In the genomic region with DNA sequence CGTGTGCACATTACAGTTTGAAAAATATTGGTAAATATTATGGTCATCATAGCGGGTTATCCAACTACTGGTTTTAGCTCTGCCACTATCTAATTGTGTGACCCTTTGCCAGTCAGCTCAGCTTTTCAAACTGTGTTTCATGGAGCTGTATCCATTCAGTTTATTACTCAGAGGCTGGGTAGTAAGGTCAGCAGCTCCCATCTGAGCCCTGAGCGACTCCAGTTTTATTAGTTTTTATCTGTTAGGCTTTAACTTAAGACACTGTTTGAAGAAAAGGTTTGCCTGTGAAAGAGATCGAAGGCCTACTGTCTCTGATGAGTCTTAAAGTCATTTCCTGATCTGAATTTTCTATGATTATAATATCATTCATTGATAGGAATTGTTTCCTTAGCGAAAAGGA, we compare ENCODE assay signal across 35 cellular contexts.
"Had no signal": no experiment of that assay in that cellular context is flagged by ENCODE, and none has a peak within 500 bp of the region (broad histone marks: within the 10 kb centered on the region; RNA-seq: fewer than 3 reads in every experiment).

No MANE protein-coding gene starts in this region.

- DNase-seq: Karpas-422, Kasumi-1, KG1, MG63, MM.1S, MV-4-11, NCI-H1048, NCI-H1092, NCI-H1092 treated with DMSO at 0.1 percent for 48 hours, NCI-H1105, NCI-H1105 treated with DMSO at 0.1 percent for 48 hours, NCI-H1417, NCI-H1417 treated with DMSO at 0.1 percent for 48 hours, NCI-H1436, NCI-H1436 treated with DMSO at 0.1 percent for 48 hours, NCI-H146, NCI-H1694, NCI-H1694 treated with DMSO at 0.1 percent for 48 hours, NCI-H187, NCI-H187 treated with DMSO at 0.1 percent for 48 hours, NCI-H1930, NCI-H2029, NCI-H2029 treated with DMSO at 0.1 percent for 48 hours, NCI-H2081, NCI-H2081 treated with DMSO at 0.1 percent for 48 hours, NCI-H2107, NCI-H2171, NCI-H2171 treated with DMSO at 0.1 percent for 48 hours, NCI-H2227 treated with DMSO at 0.1 percent for 48 hours, NCI-H226, NCI-H345, NCI-H446, NCI-H446 treated with DMSO at 0.1 percent for 48 hours, NCI-H510A had no signal

- H3K9me3 ChIP-seq: MG63 had no signal

- H3K36me3 ChIP-seq: MG63 had no signal

- H3K27me3 ChIP-seq: MG63 had no signal

- H3K9ac ChIP-seq: KMS-11 had no signal

- H3K4me3 ChIP-seq: MG63 had no signal

- H3K4me2 ChIP-seq: KMS-11 had no signal

- H3K27ac ChIP-seq: KMS-11 had no signal
